11 cellular contexts compared by ENCODE assay signal in genomic region chr12:27592548-27592947, GRCh38.
A peak's percentile ranks its signal among the peaks of the same experiment; 100 is the strongest.
DNase-seq lines count a peak whose midpoint lies in the region; ATAC-seq and TF ChIP-seq lines count a peak whose summit lies in the region.
"Had no signal": no experiment of that assay in that cellular context is flagged by ENCODE, and none has a peak within 500 bp of the region (broad histone marks: within the 10 kb centered on the region; RNA-seq: fewer than 3 reads in every experiment).

No MANE protein-coding gene starts in this region.

- H3K4me1 ChIP-seq in sigmoid colon (peaks cover 0 to 11% (median 2%) of the 10 kb centered on the region in 4 donors), neural progenitor cell (peaks cover 6% of the 10 kb centered on the region)

- H3K9me3 ChIP-seq in sigmoid colon (no peaks in the 10 kb centered on the region), neural progenitor cell (ENCODE audit: low read depth) (no peaks in the 10 kb centered on the region)

- no peaks in the 10 kb centered on the region for H3K27me3 ChIP-seq in sigmoid colon
- H3K27me3 ChIP-seq in neural progenitor cell: no peaks in the 10 kb centered on the region
- H3K27me3 ChIP-seq: cardiac muscle cell had no signal

- H3K36me3 ChIP-seq in sigmoid colon (no peaks in the 10 kb centered on the region), neural progenitor cell (no peaks in the 10 kb centered on the region)
- H3K36me3 ChIP-seq: cardiac muscle cell had no signal

- peaks cover 0 to 4% of the 10 kb centered on the region in 2 donors for H3K4me1 Mint-ChIP-seq in effector memory CD8-positive, alpha-beta T cell (ENCODE audit: low read depth in 2 of 2)
- peaks cover 14% of the 10 kb centered on the region for H3K4me1 Mint-ChIP-seq in neural progenitor cell

- H3K9ac ChIP-seq in neural progenitor cell: no peak overlapping the region

- H3K27ac ChIP-seq in sigmoid colon: peak overlapping the region; percentile 3 to 57 (median 36)
- H3K27ac ChIP-seq in neural progenitor cell: no peak overlapping the region
- H3K27ac ChIP-seq: cardiac muscle cell had no signal

- intact Hi-C loops in sigmoid colon (cut with DNase I): no loop called here

- no peaks in the 10 kb centered on the region for H3K36me3 Mint-ChIP-seq in effector memory CD8-positive, alpha-beta T cell (ENCODE audit: insufficient read depth)
- peaks cover 2% of the 10 kb centered on the region for H3K36me3 Mint-ChIP-seq in neural progenitor cell

- DNase-seq in RKO (ENCODE audit: low spot score): peak; percentile 40
- DNase-seq in fibroblast of the conjunctiva (ENCODE audit: low read depth): peak; percentile 39
- DNase-seq in sigmoid colon: peak; percentile 71
- no peak for DNase-seq in effector memory CD8-positive, alpha-beta T cell
- no peak for DNase-seq in C1 segment of cervical spinal cord (lab: John Stamatoyannopoulos, UW)
- no peak for DNase-seq in iPS-NIHi11 (ENCODE audit: low spot score)
- no peak for DNase-seq in neural progenitor cell (ENCODE audit: low spot score)
- DNase-seq: activated CD4-positive, CD25-positive, alpha-beta regulatory T cell; NCI-H2107 had no signal

- H2AFZ ChIP-seq in neural progenitor cell (replicated peaks): no peak overlapping the region

- H3K4me3 ChIP-seq in sigmoid colon (no peak overlapping the region), neural progenitor cell (no peak overlapping the region)
- H3K4me3 ChIP-seq: cardiac muscle cell had no signal

- H3K9me3 Mint-ChIP-seq in effector memory CD8-positive, alpha-beta T cell: no peaks in the 10 kb centered on the region
- no peaks in the 10 kb centered on the region for H3K9me3 Mint-ChIP-seq in neural progenitor cell

- peaks cover 7 to 33% of the 10 kb centered on the region in 2 donors for H3K27me3 Mint-ChIP-seq in effector memory CD8-positive, alpha-beta T cell
- H3K27me3 Mint-ChIP-seq in neural progenitor cell (ENCODE audit: insufficient read depth, low read depth): peaks cover 2% of the 10 kb centered on the region

- no peaks in the 10 kb centered on the region for H3F3A ChIP-seq in neural progenitor cell (ENCODE audit: low read depth)

- no peaks in the 10 kb centered on the region for H3K79me2 ChIP-seq in neural progenitor cell (ENCODE audit: low read depth)

- H4K20me1 ChIP-seq in neural progenitor cell (ENCODE audit: low read depth): no peaks in the 10 kb centered on the region

- H3K27ac Mint-ChIP-seq in effector memory CD8-positive, alpha-beta T cell: no peak overlapping the region
- H3K27ac Mint-ChIP-seq in neural progenitor cell: no peak overlapping the region

- ATAC-seq in GM18868 (IDR thresholded peaks at IDR 0.05; ENCODE audit: unreplicated experiment): peak; percentile 83
- no peak for ATAC-seq in effector memory CD8-positive, alpha-beta T cell (replicated peaks)

- TF ChIP-seq EP300 in sigmoid colon (IDR thresholded peaks at IDR 0.05): no peak

- no peak for TF ChIP-seq POLR2A in sigmoid colon (IDR thresholded peaks at IDR 0.05)

- TF ChIP-seq CTCF in sigmoid colon (IDR thresholded peaks at IDR 0.05): no peak
- no peak for TF ChIP-seq CTCF in neural progenitor cell (IDR thresholded peaks at IDR 0.05)

- H3K4me2 ChIP-seq in neural progenitor cell: no peak overlapping the region

- H3K4me3 Mint-ChIP-seq in effector memory CD8-positive, alpha-beta T cell: no peak overlapping the region
- H3K4me3 Mint-ChIP-seq in neural progenitor cell: no peak overlapping the region

- WGBS in sigmoid colon, 2 donors: 32 to 61% methylated on average over 5 of the region's 5 CpGs

Comparison
In these comparisons a context has a peak if more than half of its experiments do, and no peak if none do; other contexts are left out.
1. DNase-seq: peak in RKO (single experiment), fibroblast of the conjunctiva (single experiment) and sigmoid colon (single experiment); none in effector memory CD8-positive, alpha-beta T cell (0 of 3), C1 segment of cervical spinal cord (0 of 14), iPS-NIHi11 (single experiment) and neural progenitor cell (single experiment).